Comparison of ENCODE assay signal across 19 cellular contexts in the genomic region with DNA sequence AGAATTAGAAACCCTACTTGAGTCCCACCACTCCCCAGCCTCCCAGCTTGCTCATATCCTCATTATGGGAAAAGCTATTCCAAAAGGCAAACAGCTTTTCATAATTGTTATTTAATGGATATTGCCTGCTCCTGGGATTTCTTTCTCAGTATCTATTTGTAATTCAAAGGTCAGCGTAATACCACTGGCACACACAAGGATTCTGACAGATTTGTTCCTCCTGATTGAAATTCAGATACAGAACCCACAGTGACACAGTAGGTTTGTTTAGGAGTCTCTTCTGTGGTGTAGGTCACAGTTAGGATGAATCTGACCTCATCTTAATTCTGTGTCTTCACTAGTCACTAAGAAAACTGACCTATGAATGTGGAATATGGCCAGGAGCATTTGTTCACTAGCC.
DNase-seq lines count a peak whose midpoint lies in the region; ATAC-seq and TF ChIP-seq lines count a peak whose summit lies in the region.
"Had no signal": no experiment of that assay in that cellular context is flagged by ENCODE, and none has a peak within 500 bp of the region (broad histone marks: within the 10 kb centered on the region; RNA-seq: fewer than 3 reads in every experiment).

No MANE protein-coding gene starts in this region.

- no peak overlapping the region for H2BK5ac ChIP-seq in H9 (ENCODE audit: insufficient read length, low read length)
- H2BK5ac ChIP-seq in neuronal stem cell (ENCODE audit: low read length), result no peak overlapping the region

- no peak overlapping the region for H2AK5ac ChIP-seq in H9 (ENCODE audit: insufficient read length, low read length)
- H2AK5ac ChIP-seq in neuronal stem cell (ENCODE audit: low read depth, low read length), result no peak overlapping the region

- H3K23ac ChIP-seq in H9 (ENCODE audit: insufficient read length, low read depth, low read length) (no peak overlapping the region), neuronal stem cell (ENCODE audit: low read depth, low read length, poor library complexity) (no peak overlapping the region)

- H3K9me3 ChIP-seq in H9 (ENCODE audit: control insufficient read depth, low read depth, low read length) (no peaks in the 10 kb centered on the region), right lobe of liver (no peaks in the 10 kb centered on the region), neuronal stem cell (replicated peaks in 1 of 2; ENCODE audit: control insufficient read depth in 2 of 2, insufficient read depth in 1 of 2, low read depth in 1 of 2, low read length in 2 of 2) (no peaks in the 10 kb centered on the region)
- H3K9me3 ChIP-seq: BLaER1 had no signal

- H3K14ac ChIP-seq in H9 (ENCODE audit: insufficient read depth, low read length) (no peak overlapping the region), neuronal stem cell (ENCODE audit: low read length) (no peak overlapping the region)

- no peak overlapping the region for H3K9ac ChIP-seq in H9 (ENCODE audit: extremely low read depth, insufficient read length, low read length)
- H3K9ac ChIP-seq in neuronal stem cell (ENCODE audit: low read depth, low read length, poor library complexity), result no peak overlapping the region
- H3K9ac ChIP-seq: BLaER1, GM23248 had no signal

- H4K5ac ChIP-seq in H9 (ENCODE audit: insufficient read length, low read depth, low read length), result no peak overlapping the region

- H3K4me3 ChIP-seq in right lobe of liver (no peak overlapping the region), neuronal stem cell (ENCODE audit: low read length in 2 of 2) (no peak overlapping the region)
- H3K4me3 ChIP-seq: BLaER1, GM12878, GM23248 had no signal

- H3K36me3 ChIP-seq in right lobe of liver, result no peaks in the 10 kb centered on the region
- no peaks in the 10 kb centered on the region for H3K36me3 ChIP-seq in neuronal stem cell (replicated peaks in 1 of 2; ENCODE audit: control insufficient read depth in 2 of 2, insufficient read depth in 2 of 2, low read length in 2 of 2)
- H3K36me3 ChIP-seq: BLaER1 had no signal

- DNase-seq in H9 (no peak), WTC11 (ENCODE audit: low spot score) (no peak), right lobe of liver (no peak), neuronal stem cell (ENCODE audit: low spot score) (no peak), cerebellum (ENCODE audit: low spot score) (no peak)
- DNase-seq in activated CD4-positive, alpha-beta T cell treated with anti-CD3 and anti-CD28 coated beads, Interleukin-2, amount 50 U/mL, for 4 hours, result no peak
- DNase-seq: CD4-positive, CD25-positive, alpha-beta regulatory T cell; CD8-positive, alpha-beta memory T cell; DMS 273 treated with DMSO at 0.1 percent for 48 hours; DMS79; EL; GDM1; GM23248; H7 had no signal

- no peak for TF ChIP-seq POLR2A in right lobe of liver (IDR thresholded peaks at IDR 0.05)

- H3K27ac Mint-ChIP-seq in H9 (peak overlapping the region in 2 of 3 experiments; percentile 59 to 71; a peak in 2 of 7 replicates), WTC11 (peak overlapping the region; percentile 21; the same call in 1 of the 2 replicates)
- H3K27ac Mint-ChIP-seq: B cell; CD4-positive, CD25-positive, alpha-beta regulatory T cell; CD8-positive, alpha-beta memory T cell had no signal

- H4K91ac ChIP-seq in H9 (ENCODE audit: insufficient read length, low read depth, low read length) (no peak overlapping the region), neuronal stem cell (ENCODE audit: low read depth, low read length, poor library complexity) (no peak overlapping the region)

- H3K4me1 Mint-ChIP-seq in H9, result peaks cover 9 to 17% of the 10 kb centered on the region in 2 experiments
- H3K4me1 Mint-ChIP-seq in WTC11, result peaks cover 24% of the 10 kb centered on the region
- H3K4me1 Mint-ChIP-seq: B cell; CD4-positive, CD25-positive, alpha-beta regulatory T cell; CD8-positive, alpha-beta memory T cell had no signal

- ATAC-seq in WTC11 (no peak), right lobe of liver (peak; percentile 70 to 79 (median 75))
- ATAC-seq: GM12878, HCT116 had no signal

- no peak overlapping the region for H2AFZ ChIP-seq in H9 (ENCODE audit: low read length)
- H2AFZ ChIP-seq in neuronal stem cell (ENCODE audit: low read length), result peak overlapping the region; percentile 40
- H2AFZ ChIP-seq: GM23248 had no signal

- no peaks in the 10 kb centered on the region for H3K27me3 Mint-ChIP-seq in H9 (ENCODE audit: low read depth)
- H3K27me3 Mint-ChIP-seq in WTC11 (ENCODE audit: low read depth), result no peaks in the 10 kb centered on the region
- H3K27me3 Mint-ChIP-seq: CD4-positive, CD25-positive, alpha-beta regulatory T cell had no signal

- H3T11ph ChIP-seq in H9 (ENCODE audit: low read length), result no peak overlapping the region

- H2BK12ac ChIP-seq in H9 (ENCODE audit: insufficient read length, low read depth, low read length) (no peak overlapping the region), neuronal stem cell (ENCODE audit: low read length) (no peak overlapping the region)

- peaks cover 3% of the 10 kb centered on the region; the same call in 1 of the 2 replicates for H3K4me1 ChIP-seq in H9 (ENCODE audit: insufficient read depth, low read length)
- H3K4me1 ChIP-seq in right lobe of liver, result peaks cover 0 to 34% (median 12%) of the 10 kb centered on the region in 4 donors
- H3K4me1 ChIP-seq in neuronal stem cell (ENCODE audit: control insufficient read depth in 2 of 2, insufficient read depth in 1 of 2, low read depth in 1 of 2, low read length in 2 of 2), result peaks cover 0 to 18% of the 10 kb centered on the region in 2 donors
- H3K4me1 ChIP-seq: BLaER1 had no signal

- H3K4me2 ChIP-seq in H9 (ENCODE audit: insufficient read depth, insufficient read length, low read length) (no peak overlapping the region), neuronal stem cell (ENCODE audit: insufficient read depth, low read length, poor library complexity, severe bottlenecking) (no peak overlapping the region)
- H3K4me2 ChIP-seq: BLaER1 had no signal

- H2BK20ac ChIP-seq in H9 (ENCODE audit: low read depth, low read length, poor library complexity, severe bottlenecking), result no peak overlapping the region

- H3K79me1 ChIP-seq in H9 (ENCODE audit: insufficient read depth, low read depth, low read length, poor library complexity, severe bottlenecking) (no peaks in the 10 kb centered on the region), neuronal stem cell (ENCODE audit: low read depth, low read length) (no peaks in the 10 kb centered on the region)

- intact Hi-C loops in right lobe of liver (cut with DNase I), result no loop called here

- H4K8ac ChIP-seq in H9 (replicated peaks; ENCODE audit: insufficient read length, low read depth, low read length), result no peak overlapping the region
- no peak overlapping the region for H4K8ac ChIP-seq in neuronal stem cell (ENCODE audit: low read depth, low read length)

- H3K27ac ChIP-seq in H9 (ENCODE audit: insufficient read length, low read depth, low read length) (no peak overlapping the region), right lobe of liver (peak overlapping the region in 1 of 3 donors; percentile 33), neuronal stem cell (replicated peaks; ENCODE audit: low read length) (no peak overlapping the region)
- H3K27ac ChIP-seq: BLaER1, C4-2B, GM23248 had no signal

- no peaks in the 10 kb centered on the region for H3K79me2 ChIP-seq in H9 (ENCODE audit: insufficient read depth, low read length)

- no peaks in the 10 kb centered on the region for H3K36me3 Mint-ChIP-seq in H9 (ENCODE audit: insufficient read depth in 1 of 3, low read depth in 3 of 3)
- H3K36me3 Mint-ChIP-seq in WTC11, result no peaks in the 10 kb centered on the region
- H3K36me3 Mint-ChIP-seq: CD4-positive, CD25-positive, alpha-beta regulatory T cell; CD8-positive, alpha-beta memory T cell had no signal

- H2BK15ac ChIP-seq in H9 (ENCODE audit: low read depth, low read length) (no peak overlapping the region), neuronal stem cell (ENCODE audit: low read length) (no peak overlapping the region)

- CTCF ChIA-PET in WTC11 (lab: Charles Lee), result no interaction called here

- H3K18ac ChIP-seq in H9 (ENCODE audit: insufficient read length, low read depth, low read length) (no peak overlapping the region), neuronal stem cell (ENCODE audit: low read length) (no peak overlapping the region)

- peak overlapping the region in 1 of 2 experiments; percentile 24; a peak in 1 of 5 replicates for H3K4me3 Mint-ChIP-seq in H9
- no peak overlapping the region for H3K4me3 Mint-ChIP-seq in WTC11
- H3K4me3 Mint-ChIP-seq: B cell; CD4-positive, CD25-positive, alpha-beta regulatory T cell; CD8-positive, alpha-beta memory T cell had no signal

- no peaks in the 10 kb centered on the region for H3K23me2 ChIP-seq in H9 (ENCODE audit: insufficient read length, low read depth, low read length, poor library complexity, severe bottlenecking)

- no CpG with 5 or more reads among the region's 1 CpG for WGBS in H9 (ENCODE audit: extremely low coverage, insufficient read length, low lambda C conversion rate)
- 22% methylated on average over 1 of the region's 1 CpG for WGBS in right lobe of liver (ENCODE audit: insufficient coverage, low coverage, low lambda C conversion rate, missing lambda C conversion rate)
- no CpG with 5 or more reads among the region's 1 CpG for WGBS in neuronal stem cell (ENCODE audit: extremely low coverage in 2 of 2, insufficient read length in 2 of 2, insufficient replicate concordance in 1 of 2), 2 donors

- POLR2A ChIA-PET in WTC11 (lab: Charles Lee), result no interaction called here

- H3K4ac ChIP-seq in H9 (ENCODE audit: low read depth, low read length) (no peak overlapping the region), neuronal stem cell (ENCODE audit: low read length) (no peak overlapping the region)

- H3K9me3 Mint-ChIP-seq in H9 (no peaks in the 10 kb centered on the region), WTC11 (no peaks in the 10 kb centered on the region)
- H3K9me3 Mint-ChIP-seq: CD4-positive, CD25-positive, alpha-beta regulatory T cell had no signal

- H4K20me1 ChIP-seq in H9 (ENCODE audit: control insufficient read depth, insufficient read depth, insufficient read length), result no peaks in the 10 kb centered on the region
- H4K20me1 ChIP-seq: BLaER1 had no signal

- H3K56ac ChIP-seq in H9 (ENCODE audit: insufficient read length, low read depth, low read length), result no peak overlapping the region

- no peak for TF ChIP-seq CTCF in H9 (conservative IDR thresholded peaks at IDR 0.05)
- no peak for TF ChIP-seq CTCF in WTC11 (IDR thresholded peaks at IDR 0.05)
- TF ChIP-seq CTCF in right lobe of liver (IDR thresholded peaks at IDR 0.05), result peak in 1 of 4 donors; percentile 15

- H2BK120ac ChIP-seq in H9 (ENCODE audit: low read depth, low read length, poor library complexity, severe bottlenecking) (no peak overlapping the region), neuronal stem cell (ENCODE audit: low read depth, low read length) (no peak overlapping the region)

- no peaks in the 10 kb centered on the region for H3K27me3 ChIP-seq in H9 (ENCODE audit: insufficient read depth, low read length)
- H3K27me3 ChIP-seq in right lobe of liver, result no peaks in the 10 kb centered on the region
- no peaks in the 10 kb centered on the region for H3K27me3 ChIP-seq in neuronal stem cell (ENCODE audit: control insufficient read depth in 3 of 3, insufficient read depth in 3 of 3, low read depth in 1 of 3, low read length in 3 of 3)
- H3K27me3 ChIP-seq: BLaER1 had no signal

TF ChIP-seq in WTC11, 78 proteins besides CTCF, POLR2A, EP300 and RAD21 (continues in another document):
- TF ChIP-seq TEAD4 (CRISPR knock-in tag; IDR thresholded peaks at IDR 0.05) (no peak), NR3C1 (CRISPR knock-in tag; conservative IDR thresholded peaks at IDR 0.05; ENCODE audit: low read depth) (no peak)
